In the genomic region with DNA sequence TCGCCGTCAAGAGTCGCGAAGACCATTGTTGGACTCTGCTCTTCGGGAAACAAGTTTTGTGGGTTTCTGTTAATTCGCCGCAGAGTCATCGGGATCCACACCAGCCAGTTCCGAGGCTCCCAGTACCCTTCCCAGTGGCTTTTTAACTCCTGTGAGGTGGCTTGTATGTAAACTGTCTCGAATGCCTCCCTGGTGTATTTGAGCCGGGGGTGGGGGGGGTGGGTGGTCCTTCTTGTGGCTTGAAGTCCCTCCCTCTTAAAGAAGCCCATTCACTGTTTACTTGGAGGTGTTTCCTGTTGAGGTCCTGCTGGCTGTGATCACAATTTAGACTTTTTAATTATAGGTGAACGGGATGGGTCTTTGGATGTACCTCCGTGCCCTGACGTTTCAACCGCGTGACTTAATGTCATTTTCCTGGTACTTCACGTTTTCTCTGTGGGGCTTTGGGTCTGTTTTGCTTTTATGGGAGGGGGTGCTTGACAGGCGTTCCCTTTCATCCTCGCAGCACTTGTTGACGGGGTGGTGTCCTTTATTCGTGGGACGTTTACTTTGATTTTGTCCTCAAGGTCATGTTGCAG, we compare ENCODE assay signal across 8 cellular contexts. TPM values are rescaled to one million over a fixed set of nuclear protein-coding genes. Genes with fewer than 3 reads are reported as not detected.
A peak's percentile ranks its signal among the peaks of the same experiment; 100 is the strongest.
DNase-seq lines count a peak whose midpoint lies in the region; ATAC-seq, FAIRE-seq and TF ChIP-seq lines count a peak whose summit lies in the region.

No MANE protein-coding gene starts in this region.

- 0 to 1% (median 1%) methylated on average over 13 to 22 of the region's 22 CpGs for WGBS in adrenal gland, 4 donors

- in situ Hi-C loops in G401 (cut with HindIII; ENCODE audit: low sequenced_read_pairs) = no loop called here

- no peaks in the 10 kb centered on the region for H3K27me3 ChIP-seq in adrenal gland

- intact Hi-C loops in adrenal gland (cut with DNase I) (no loop called here), kidney (cut with DNase I) (no loop called here)

- H3K4me3 ChIP-seq in LNCaP clone FGC (ENCODE audit: low read depth, low read length) (peak overlapping the region; percentile 65), adrenal gland (peak overlapping the region in 3 of 4 donors; percentile 86 to 100 (median 87)), kidney (ENCODE audit: low read length in 2 of 2) (peak overlapping the region; percentile 79 to 83)

- peak overlapping the region; percentile 50 to 100 (median 98) for H3K27ac ChIP-seq in adrenal gland
- peak overlapping the region; percentile 41 to 93 for H3K27ac ChIP-seq in kidney (ENCODE audit: low read depth in 2 of 2, low read length in 2 of 2)
- H3K27ac ChIP-seq in substantia nigra (ENCODE audit: low read depth, low read length, poor library complexity, severe bottlenecking) = peak overlapping the region; percentile 91

- ATAC-seq in GM18498 (IDR thresholded peaks at IDR 0.05; ENCODE audit: unreplicated experiment) = no peak

- peak in 1 of 2 donors; percentile 12 for TF ChIP-seq POLR2A in adrenal gland (IDR thresholded peaks at IDR 0.05)

- peak; percentile 35 for DNase-seq in G401 (ENCODE audit: low spot score)
- DNase-seq in LNCaP clone FGC (ENCODE audit: low read depth) = no peak
- peak in 3 of 7 donors; percentile 21 to 56 (median 32) for DNase-seq in adrenal gland
- DNase-seq in kidney = no peak
- peak in 5 of 49 donors; percentile 15 to 40 (median 32) for DNase-seq in substantia nigra (lab: John Stamatoyannopoulos, UW)
- DNase-seq in NCI-H187 (lab: John Stamatoyannopoulos, UW) = no peak
- DNase-seq in ureter (ENCODE audit: low spot score) = no peak

- H3K4me1 ChIP-seq in adrenal gland (replicated peaks in 1 of 2) = peaks cover 26 to 46% of the 10 kb centered on the region in 2 donors
- peaks cover 13 to 21% of the 10 kb centered on the region in 2 donors for H3K4me1 ChIP-seq in kidney (ENCODE audit: control insufficient read depth in 1 of 2, insufficient read depth in 1 of 2, low read depth in 1 of 2, low read length in 2 of 2)

- TF ChIP-seq CTCF in LNCaP clone FGC (IDR thresholded peaks at IDR 0.05; ENCODE audit: control insufficient read depth, extremely low read depth, insufficient read depth) (no peak), adrenal gland (IDR thresholded peaks at IDR 0.05) (no peak), kidney (IDR thresholded peaks at IDR 0.05; ENCODE audit: borderline replicate concordance, extremely low read depth, insufficient read depth) (no peak)

- H3K9ac ChIP-seq in kidney (ENCODE audit: low read length in 2 of 2) = peak overlapping the region; percentile 21 to 74

- no peak for FAIRE-seq in kidney (lab: Jason Lieb, UNC)

- no peaks in the 10 kb centered on the region for H3K36me3 ChIP-seq in adrenal gland (replicated peaks in 1 of 2)
- no peaks in the 10 kb centered on the region for H3K36me3 ChIP-seq in kidney (ENCODE audit: control insufficient read depth in 1 of 2, insufficient read depth in 2 of 2, low read length in 2 of 2)

- H3K9me3 ChIP-seq in adrenal gland (replicated peaks in 1 of 3) (no peaks in the 10 kb centered on the region), kidney (ENCODE audit: control insufficient read depth in 1 of 2, low read length in 2 of 2) (no peaks in the 10 kb centered on the region)

RNA-seq across cellular contexts. Expression of a gene that starts 0.8 kb away (rescaled TPM):
- total RNA-seq in G401 (2014; rRNA removed; shearing (Covaris generic)) = 108 and 157 TPM in 2 replicates
- total RNA-seq in adrenal gland = 100 to 1,000 TPM in 2 of 8 donors, 10 to 100 TPM in 6; 68.9 to 180 (median 94.0) TPM
- polyA plus RNA-seq in adrenal gland = 10 to 100 TPM; 40.2 to 65.6 (median 52.9) TPM
- total RNA-seq in kidney = 108 TPM
- 30.3 TPM for polyA plus RNA-seq in kidney (ENCODE audit: insufficient read depth, low read depth, low replicate concordance)
- total RNA-seq in ureter = 183 TPM
